In the genomic region with DNA sequence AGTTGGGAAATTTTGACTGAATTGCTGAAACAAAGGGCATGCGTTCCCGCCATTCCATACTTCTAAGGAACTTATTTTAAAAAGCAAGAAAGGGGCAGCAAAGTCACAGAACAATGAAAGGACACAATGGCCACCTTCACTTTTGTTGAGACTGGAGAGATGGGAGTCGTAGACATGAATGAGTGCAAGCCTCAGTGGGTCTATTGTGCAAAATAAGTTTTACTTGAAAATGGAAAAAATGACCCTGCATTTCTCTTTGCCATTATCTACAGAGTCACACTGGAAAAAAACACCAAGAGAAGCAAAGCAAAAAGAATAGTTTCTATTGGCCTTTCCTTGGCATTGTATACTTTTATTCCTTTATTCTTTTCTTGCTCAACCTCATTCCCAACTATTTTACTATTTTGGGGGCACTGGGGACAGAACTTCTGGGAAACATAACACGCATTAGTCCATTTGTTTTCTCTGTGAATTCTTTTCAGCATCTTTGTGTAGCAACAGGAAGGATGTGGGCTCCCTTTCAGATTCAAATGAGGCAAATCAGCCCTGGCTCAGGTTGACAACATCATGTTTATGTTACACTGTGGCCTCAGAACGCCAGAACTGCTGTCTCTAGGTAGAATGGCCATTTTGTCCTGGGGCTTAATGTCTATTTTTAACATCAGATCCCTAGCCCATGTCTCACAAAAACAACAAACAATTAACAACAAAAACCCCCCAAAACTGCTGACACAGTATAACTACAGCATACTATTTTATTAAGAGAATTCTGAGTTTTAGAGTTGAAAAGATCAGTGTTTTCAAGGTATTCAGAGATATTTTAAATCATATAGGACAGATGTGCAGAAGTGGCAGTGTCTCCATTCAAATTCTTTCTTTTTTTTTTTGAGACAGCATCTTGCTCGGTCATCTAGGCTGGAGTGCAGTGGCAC, we compare ENCODE assay signal across 8 cellular contexts.
DNase-seq lines count a peak whose midpoint lies in the region; ATAC-seq and TF ChIP-seq lines count a peak whose summit lies in the region.

No MANE protein-coding gene starts in this region.

- TF ChIP-seq EP300 in sigmoid colon (IDR thresholded peaks at IDR 0.05), result no peak
- TF ChIP-seq EP300 in gastroesophageal sphincter (IDR thresholded peaks at IDR 0.05), result no peak

- H3K27me3 ChIP-seq in iPS DF 6.9 (ENCODE audit: control insufficient read depth, insufficient read depth, low read length), result no peaks in the 10 kb centered on the region
- H3K27me3 ChIP-seq in sigmoid colon, result no peaks in the 10 kb centered on the region
- H3K27me3 ChIP-seq in gastroesophageal sphincter, result no peaks in the 10 kb centered on the region

- intact Hi-C loops in activated CD4-positive, alpha-beta T cell treated with anti-CD3 and anti-CD28 coated beads, Interleukin-2, amount 10 ng/mL, durations not matched to agents 24 days and 14 days (cut with micrococcal nuclease), result loop anchor here (1.0 to 2.0 kb wide), 5 partner anchors 8 to 120 kb away; no protein-coding TSS in a partner anchor
- intact Hi-C loops in sigmoid colon (cut with DNase I), result no loop called here

- no CpG with 5 or more reads among the region's 6 CpGs for WGBS in iPS DF 6.9 (ENCODE audit: insufficient coverage, insufficient read length)
- 71 to 83% methylated on average over 6 of the region's 6 CpGs for WGBS in sigmoid colon, 2 donors
- 76 to 91% methylated on average over 5 to 6 of the region's 6 CpGs for WGBS in gastroesophageal sphincter (ENCODE audit: low coverage in 1 of 2), 2 donors

- ATAC-seq in GM18907 (IDR thresholded peaks at IDR 0.05; ENCODE audit: unreplicated experiment) (peak; percentile 90), HG02943 (IDR thresholded peaks at IDR 0.05; ENCODE audit: low read depth, unreplicated experiment) (peak; percentile 74), gastroesophageal sphincter (no peak)

- H3K4me3 Mint-ChIP-seq in activated CD4-positive, alpha-beta T cell treated with anti-CD3 and anti-CD28 coated beads, Interleukin-2, amount 10 ng/mL, durations not matched to agents 24 days and 14 days, result peak overlapping the region; percentile 77

- H3K9me3 Mint-ChIP-seq in activated CD4-positive, alpha-beta T cell treated with anti-CD3 and anti-CD28 coated beads, Interleukin-2, amount 10 ng/mL, durations not matched to agents 24 days and 14 days, result peaks cover 11% of the 10 kb centered on the region

- peak overlapping the region; percentile 99 for H3K27ac Mint-ChIP-seq in activated CD4-positive, alpha-beta T cell treated with anti-CD3 and anti-CD28 coated beads, Interleukin-2, amount 10 ng/mL, durations not matched to agents 24 days and 14 days

- H3K4me1 ChIP-seq in iPS DF 6.9 (ENCODE audit: control insufficient read depth, insufficient read depth, low read length) (peaks cover 2% of the 10 kb centered on the region; the same call in 1 of the 2 replicates), sigmoid colon (peaks cover 0 to 14% (median 4%) of the 10 kb centered on the region in 4 donors), gastroesophageal sphincter (peaks cover 0 to 13% (median 0%) of the 10 kb centered on the region in 3 donors)

- H3K27ac ChIP-seq in iPS DF 6.9 (ENCODE audit: low read length), result no peak overlapping the region
- peak overlapping the region in 1 of 4 donors; percentile 10 for H3K27ac ChIP-seq in sigmoid colon
- H3K27ac ChIP-seq in gastroesophageal sphincter, result peak overlapping the region in 1 of 4 donors; percentile 15

- no peaks in the 10 kb centered on the region for H3K27me3 Mint-ChIP-seq in activated CD4-positive, alpha-beta T cell treated with anti-CD3 and anti-CD28 coated beads, Interleukin-2, amount 10 ng/mL, durations not matched to agents 24 days and 14 days

- peak; percentile 91 for DNase-seq in activated CD4-positive, alpha-beta T cell treated with anti-CD3 and anti-CD28 coated beads, Interleukin-2, amount 10 ng/mL, durations not matched to agents 24 days and 14 days
- DNase-seq in iPS DF 6.9 (ENCODE audit: low read depth, low spot score) (peak; percentile 58), A172 (ENCODE audit: low spot score) (no peak), sigmoid colon (no peak), NOMO-1 treated with dmso at 0.1 percent for 144 hours (lab: John Stamatoyannopoulos, UW; ENCODE audit: unreplicated experiment) (no peak)

- no peak overlapping the region for H3K4me3 ChIP-seq in iPS DF 6.9 (ENCODE audit: low read length)
- H3K4me3 ChIP-seq in sigmoid colon, result no peak overlapping the region
- no peak overlapping the region for H3K4me3 ChIP-seq in gastroesophageal sphincter

- no peak for TF ChIP-seq CTCF in sigmoid colon (IDR thresholded peaks at IDR 0.05)
- no peak for TF ChIP-seq CTCF in gastroesophageal sphincter (IDR thresholded peaks at IDR 0.05)

- TF ChIP-seq POLR2A in sigmoid colon (IDR thresholded peaks at IDR 0.05), result no peak
- no peak for TF ChIP-seq POLR2A in gastroesophageal sphincter (IDR thresholded peaks at IDR 0.05)

- H3K4me1 Mint-ChIP-seq in activated CD4-positive, alpha-beta T cell treated with anti-CD3 and anti-CD28 coated beads, Interleukin-2, amount 10 ng/mL, durations not matched to agents 24 days and 14 days, result peaks cover 83% of the 10 kb centered on the region

- peaks cover 69% of the 10 kb centered on the region for H3K36me3 Mint-ChIP-seq in activated CD4-positive, alpha-beta T cell treated with anti-CD3 and anti-CD28 coated beads, Interleukin-2, amount 10 ng/mL, durations not matched to agents 24 days and 14 days (ENCODE audit: low read depth)

- H3K9me3 ChIP-seq in iPS DF 6.9 (ENCODE audit: control insufficient read depth, insufficient read depth, low read length) (no peaks in the 10 kb centered on the region), sigmoid colon (no peaks in the 10 kb centered on the region), gastroesophageal sphincter (no peaks in the 10 kb centered on the region)

- H3K36me3 ChIP-seq in iPS DF 6.9 (ENCODE audit: control insufficient read depth, insufficient read depth, low read length), result no peaks in the 10 kb centered on the region
- no peaks in the 10 kb centered on the region for H3K36me3 ChIP-seq in sigmoid colon
- H3K36me3 ChIP-seq in gastroesophageal sphincter, result no peaks in the 10 kb centered on the region

Comparison
In these comparisons a context has a peak if more than half of its experiments do, and no peak if none do; other contexts are left out.
1. DNase-seq: peak in activated CD4-positive, alpha-beta T cell treated with anti-CD3 and anti-CD28 coated beads, Interleukin-2, amount 10 ng/mL, durations not matched to agents 24 days and 14 days (single experiment) and iPS DF 6.9 (single experiment); none in A172 (single experiment), sigmoid colon (single experiment) and NOMO-1 treated with dmso at 0.1 percent for 144 hours (single experiment).